Comparison of ENCODE assay signal across 1 cellular context in genomic region chr3:165196577-165197561, GRCh38.
TF ChIP-seq lines count a peak whose summit lies in the region.

No MANE protein-coding gene starts in this region.

TF ChIP-seq in HEK293, 187 proteins besides CTCF, POLR2A, EP300 and RAD21 (continued from another document):
- TF ChIP-seq KLF17 (tag by site-specific recombination; IDR thresholded peaks at IDR 0.05) (no peak), ZNF677 (tag by site-specific recombination; IDR thresholded peaks at IDR 0.05) (no peak), ZNF239 (tag by site-specific recombination; IDR thresholded peaks at IDR 0.05) (no peak), ZNF248 (tag by site-specific recombination; IDR thresholded peaks at IDR 0.05) (no peak), KLF7 (tag by site-specific recombination; IDR thresholded peaks at IDR 0.05; ENCODE audit: borderline replicate concordance) (no peak), ZNF610 (tag by site-specific recombination; IDR thresholded peaks at IDR 0.05; ENCODE audit: borderline replicate concordance) (no peak), ZNF324 (tag by site-specific recombination; IDR thresholded peaks at IDR 0.05) (no peak), ZNF292 (tag by site-specific recombination; IDR thresholded peaks at IDR 0.05; ENCODE audit: borderline replicate concordance, low read depth) (no peak), GLI2 (tag by site-specific recombination; IDR thresholded peaks at IDR 0.05; ENCODE audit: borderline replicate concordance, low read depth) (no peak), MEIS1 (CRISPR knock-in tag; IDR thresholded peaks at IDR 0.05; ENCODE audit: borderline replicate concordance) (no peak), ZNF768 (tag by site-specific recombination; IDR thresholded peaks at IDR 0.05) (no peak), ZNF175 (tag by site-specific recombination; IDR thresholded peaks at IDR 0.05) (no peak), ZNF544 (tag by site-specific recombination; IDR thresholded peaks at IDR 0.05) (no peak), ZNF274 (IDR thresholded peaks at IDR 0.05; ENCODE audit: low read length) (no peak), ZNF274 (tag by site-specific recombination; IDR thresholded peaks at IDR 0.05; ENCODE audit: borderline replicate concordance) (no peak), ZNF366 (tag by site-specific recombination; conservative IDR thresholded peaks at IDR 0.05) (0 out of 2 replicates have a peak, but pooled peaks have one; percentile 23), ZNF37A (tag by site-specific recombination; IDR thresholded peaks at IDR 0.05) (no peak), ZSCAN30 (tag by site-specific recombination; IDR thresholded peaks at IDR 0.05) (no peak), ZNF311 (tag by site-specific recombination; IDR thresholded peaks at IDR 0.05; ENCODE audit: borderline replicate concordance) (no peak), EGR2 (tag by site-specific recombination; IDR thresholded peaks at IDR 0.05; ENCODE audit: low read depth) (peak; percentile 55), ZNF791 (tag by site-specific recombination; IDR thresholded peaks at IDR 0.05) (no peak), ZNF777 (tag by site-specific recombination; IDR thresholded peaks at IDR 0.05; ENCODE audit: borderline replicate concordance) (no peak), ZNF2 (tag by site-specific recombination; IDR thresholded peaks at IDR 0.05) (no peak), ZNF23 (tag by site-specific recombination; IDR thresholded peaks at IDR 0.05; ENCODE audit: borderline replicate concordance) (no peak), RBAK (tag by site-specific recombination; IDR thresholded peaks at IDR 0.05) (no peak), ZNF132 (tag by site-specific recombination; IDR thresholded peaks at IDR 0.05; ENCODE audit: borderline replicate concordance) (no peak), MYNN (tag by site-specific recombination; IDR thresholded peaks at IDR 0.05; ENCODE audit: borderline replicate concordance) (no peak), SETDB1 (IDR thresholded peaks at IDR 0.05; ENCODE audit: insufficient read length, low read length) (no peak), ZBTB17 (tag by site-specific recombination; IDR thresholded peaks at IDR 0.05) (peak; percentile 29; the same call in 1 of the 2 replicates), ZNF211 (tag by site-specific recombination; IDR thresholded peaks at IDR 0.05; ENCODE audit: low read depth) (no peak), ZNF837 (tag by site-specific recombination; IDR thresholded peaks at IDR 0.05) (no peak), ZNF473 (tag by site-specific recombination; IDR thresholded peaks at IDR 0.05) (no peak), TCF7L2 (IDR thresholded peaks at IDR 0.05; ENCODE audit: borderline replicate concordance, low read depth, low read length) (0 out of 2 replicates have a peak, but pooled peaks have one; percentile 12), GLIS1 (tag by site-specific recombination; IDR thresholded peaks at IDR 0.05) (no peak), ZNF843 (tag by site-specific recombination; IDR thresholded peaks at IDR 0.05) (no peak), ZBTB44 (tag by site-specific recombination; IDR thresholded peaks at IDR 0.05) (no peak), PRDM1 (tag by site-specific recombination; IDR thresholded peaks at IDR 0.05) (peak; percentile 95)
- TF ChIP-seq, protein P1, sequence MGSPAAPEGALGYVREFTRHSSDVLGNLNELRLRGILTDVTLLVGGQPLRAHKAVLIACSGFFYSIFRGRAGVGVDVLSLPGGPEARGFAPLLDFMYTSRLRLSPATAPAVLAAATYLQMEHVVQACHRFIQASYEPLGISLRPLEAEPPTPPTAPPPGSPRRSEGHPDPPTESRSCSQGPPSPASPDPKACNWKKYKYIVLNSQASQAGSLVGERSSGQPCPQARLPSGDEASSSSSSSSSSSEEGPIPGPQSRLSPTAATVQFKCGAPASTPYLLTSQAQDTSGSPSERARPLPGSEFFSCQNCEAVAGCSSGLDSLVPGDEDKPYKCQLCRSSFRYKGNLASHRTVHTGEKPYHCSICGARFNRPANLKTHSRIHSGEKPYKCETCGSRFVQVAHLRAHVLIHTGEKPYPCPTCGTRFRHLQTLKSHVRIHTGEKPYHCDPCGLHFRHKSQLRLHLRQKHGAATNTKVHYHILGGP (tag by site-specific recombination; IDR thresholded peaks at IDR 0.05) = no peak
- TF ChIP-seq, protein P2, sequence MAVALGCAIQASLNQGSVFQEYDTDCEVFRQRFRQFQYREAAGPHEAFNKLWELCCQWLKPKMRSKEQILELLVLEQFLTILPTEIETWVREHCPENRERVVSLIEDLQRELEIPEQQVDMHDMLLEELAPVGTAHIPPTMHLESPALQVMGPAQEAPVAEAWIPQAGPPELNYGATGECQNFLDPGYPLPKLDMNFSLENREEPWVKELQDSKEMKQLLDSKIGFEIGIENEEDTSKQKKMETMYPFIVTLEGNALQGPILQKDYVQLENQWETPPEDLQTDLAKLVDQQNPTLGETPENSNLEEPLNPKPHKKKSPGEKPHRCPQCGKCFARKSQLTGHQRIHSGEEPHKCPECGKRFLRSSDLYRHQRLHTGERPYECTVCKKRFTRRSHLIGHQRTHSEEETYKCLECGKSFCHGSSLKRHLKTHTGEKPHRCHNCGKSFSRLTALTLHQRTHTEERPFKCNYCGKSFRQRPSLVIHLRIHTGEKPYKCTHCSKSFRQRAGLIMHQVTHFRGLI (tag by site-specific recombination; IDR thresholded peaks at IDR 0.05) = no peak
- TF ChIP-seq, protein P3, sequence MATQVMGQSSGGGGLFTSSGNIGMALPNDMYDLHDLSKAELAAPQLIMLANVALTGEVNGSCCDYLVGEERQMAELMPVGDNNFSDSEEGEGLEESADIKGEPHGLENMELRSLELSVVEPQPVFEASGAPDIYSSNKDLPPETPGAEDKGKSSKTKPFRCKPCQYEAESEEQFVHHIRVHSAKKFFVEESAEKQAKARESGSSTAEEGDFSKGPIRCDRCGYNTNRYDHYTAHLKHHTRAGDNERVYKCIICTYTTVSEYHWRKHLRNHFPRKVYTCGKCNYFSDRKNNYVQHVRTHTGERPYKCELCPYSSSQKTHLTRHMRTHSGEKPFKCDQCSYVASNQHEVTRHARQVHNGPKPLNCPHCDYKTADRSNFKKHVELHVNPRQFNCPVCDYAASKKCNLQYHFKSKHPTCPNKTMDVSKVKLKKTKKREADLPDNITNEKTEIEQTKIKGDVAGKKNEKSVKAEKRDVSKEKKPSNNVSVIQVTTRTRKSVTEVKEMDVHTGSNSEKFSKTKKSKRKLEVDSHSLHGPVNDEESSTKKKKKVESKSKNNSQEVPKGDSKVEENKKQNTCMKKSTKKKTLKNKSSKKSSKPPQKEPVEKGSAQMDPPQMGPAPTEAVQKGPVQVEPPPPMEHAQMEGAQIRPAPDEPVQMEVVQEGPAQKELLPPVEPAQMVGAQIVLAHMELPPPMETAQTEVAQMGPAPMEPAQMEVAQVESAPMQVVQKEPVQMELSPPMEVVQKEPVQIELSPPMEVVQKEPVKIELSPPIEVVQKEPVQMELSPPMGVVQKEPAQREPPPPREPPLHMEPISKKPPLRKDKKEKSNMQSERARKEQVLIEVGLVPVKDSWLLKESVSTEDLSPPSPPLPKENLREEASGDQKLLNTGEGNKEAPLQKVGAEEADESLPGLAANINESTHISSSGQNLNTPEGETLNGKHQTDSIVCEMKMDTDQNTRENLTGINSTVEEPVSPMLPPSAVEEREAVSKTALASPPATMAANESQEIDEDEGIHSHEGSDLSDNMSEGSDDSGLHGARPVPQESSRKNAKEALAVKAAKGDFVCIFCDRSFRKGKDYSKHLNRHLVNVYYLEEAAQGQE (tag by site-specific recombination; IDR thresholded peaks at IDR 0.05) = peak; percentile 63
- TF ChIP-seq, protein P4, sequence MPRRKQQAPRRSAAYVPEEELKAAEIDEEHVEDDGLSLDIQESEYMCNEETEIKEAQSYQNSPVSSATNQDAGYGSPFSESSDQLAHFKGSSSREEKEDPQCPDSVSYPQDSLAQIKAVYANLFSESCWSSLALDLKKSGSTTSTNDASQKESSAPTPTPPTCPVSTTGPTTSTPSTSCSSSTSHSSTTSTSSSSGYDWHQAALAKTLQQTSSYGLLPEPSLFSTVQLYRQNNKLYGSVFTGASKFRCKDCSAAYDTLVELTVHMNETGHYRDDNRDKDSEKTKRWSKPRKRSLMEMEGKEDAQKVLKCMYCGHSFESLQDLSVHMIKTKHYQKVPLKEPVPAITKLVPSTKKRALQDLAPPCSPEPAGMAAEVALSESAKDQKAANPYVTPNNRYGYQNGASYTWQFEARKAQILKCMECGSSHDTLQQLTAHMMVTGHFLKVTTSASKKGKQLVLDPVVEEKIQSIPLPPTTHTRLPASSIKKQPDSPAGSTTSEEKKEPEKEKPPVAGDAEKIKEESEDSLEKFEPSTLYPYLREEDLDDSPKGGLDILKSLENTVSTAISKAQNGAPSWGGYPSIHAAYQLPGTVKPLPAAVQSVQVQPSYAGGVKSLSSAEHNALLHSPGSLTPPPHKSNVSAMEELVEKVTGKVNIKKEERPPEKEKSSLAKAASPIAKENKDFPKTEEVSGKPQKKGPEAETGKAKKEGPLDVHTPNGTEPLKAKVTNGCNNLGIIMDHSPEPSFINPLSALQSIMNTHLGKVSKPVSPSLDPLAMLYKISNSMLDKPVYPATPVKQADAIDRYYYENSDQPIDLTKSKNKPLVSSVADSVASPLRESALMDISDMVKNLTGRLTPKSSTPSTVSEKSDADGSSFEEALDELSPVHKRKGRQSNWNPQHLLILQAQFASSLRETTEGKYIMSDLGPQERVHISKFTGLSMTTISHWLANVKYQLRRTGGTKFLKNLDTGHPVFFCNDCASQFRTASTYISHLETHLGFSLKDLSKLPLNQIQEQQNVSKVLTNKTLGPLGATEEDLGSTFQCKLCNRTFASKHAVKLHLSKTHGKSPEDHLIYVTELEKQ (tag by site-specific recombination; IDR thresholded peaks at IDR 0.05; ENCODE audit: borderline replicate concordance) = no peak
